In the genomic region with DNA sequence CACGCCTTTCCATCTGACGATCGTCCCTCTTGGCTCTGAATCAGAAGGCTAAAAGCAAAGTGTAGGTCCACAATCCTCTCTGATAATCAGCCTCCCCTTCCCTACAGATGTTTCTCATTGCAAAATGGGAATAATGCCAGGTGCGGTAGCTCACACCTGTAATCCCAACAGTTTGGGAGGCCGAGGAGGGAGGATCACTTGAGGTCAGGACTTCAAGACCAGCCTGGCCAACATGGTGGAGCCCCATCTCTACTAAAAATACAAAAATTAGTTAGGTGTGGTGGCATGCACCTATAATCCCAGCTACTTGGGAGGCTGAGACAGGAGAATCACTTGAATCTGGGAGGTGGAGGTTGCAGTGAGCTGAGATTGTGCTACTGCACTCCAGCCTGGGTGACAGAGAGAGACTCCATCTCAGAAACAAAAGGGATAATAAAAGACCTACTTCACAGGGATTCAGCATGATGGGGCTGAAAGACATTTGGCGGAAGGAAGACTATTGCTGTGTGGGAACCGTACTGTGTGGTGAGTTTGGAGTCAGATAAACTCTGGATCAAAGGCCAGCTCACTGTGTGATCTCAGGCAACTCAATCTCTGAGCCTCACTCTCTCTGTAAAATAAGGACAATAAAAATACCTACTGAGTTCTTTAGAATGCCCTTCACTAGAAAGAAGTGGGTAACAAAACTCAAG, we compare ENCODE assay signal across 7 cellular contexts. TPM values are rescaled to one million over a fixed set of nuclear protein-coding genes. Genes with fewer than 3 reads are reported as not detected.
DNase-seq lines count a peak whose midpoint lies in the region; ATAC-seq, FAIRE-seq and TF ChIP-seq lines count a peak whose summit lies in the region.
"Not testable (repeated sequence)": the region's sequence is repeated elsewhere in the genome, so short reads cannot be mapped to it uniquely, and the experiment has no call there.

No MANE protein-coding gene starts in this region.

- not testable (repeated sequence) for H3K79me2 ChIP-seq in hepatocyte

- not testable (repeated sequence) for H3K4me2 ChIP-seq in hepatocyte

- H3K4me1 Mint-ChIP-seq in Caco-2 (ENCODE audit: low read depth, unreplicated experiment) (peaks cover 28% of the 10 kb centered on the region), activated B cell treated with CpG ODN at 0.5 μM for 24 hours (peaks cover 68% of the 10 kb centered on the region)
- not testable (repeated sequence) for H3K4me1 Mint-ChIP-seq in nephron progenitor cell

- not testable (repeated sequence) for FAIRE-seq in small intestine (lab: Jason Lieb, UNC)

- H3K9me3 ChIP-seq in Caco-2; hepatocyte (ENCODE audit: low read depth); small intestine (ENCODE audit: control insufficient read depth, low read depth); upper lobe of right lung: not testable (repeated sequence)

- not testable (repeated sequence) for H3K9me3 Mint-ChIP-seq in Caco-2 (ENCODE audit: unreplicated experiment); activated B cell treated with CpG ODN at 0.5 μM for 24 hours; nephron progenitor cell

- POLR2A ChIA-PET in Caco-2 (lab: Charles Lee) (interaction anchor here (0.6 to 1.2 kb wide), 2 partner anchors 121 to 519 kb away, joined by 3 to 4 read pairs; partner anchors contain the start of gene ZNFX1), activated B cell treated with CpG ODN at 0.5 μM for 24 hours (lab: Charles Lee) (interaction anchor here (0.6 to 6.6 kb wide), 5 partner anchors 11 to 70 kb away, joined by 3 to 205 read pairs (median 5); partner anchors contain the start of gene SLC9A8)

- intact Hi-C loops in Caco-2 (cut with micrococcal nuclease; ENCODE audit: unreplicated experiment); activated B cell treated with CpG ODN at 0.5 μM for 24 hours (cut with micrococcal nuclease); posterior vena cava (cut with DNase I); upper lobe of right lung (cut with DNase I): not testable (repeated sequence)

- H3K27me3 Mint-ChIP-seq in Caco-2 (ENCODE audit: insufficient read depth, unreplicated experiment); activated B cell treated with CpG ODN at 0.5 μM for 24 hours; nephron progenitor cell (ENCODE audit: low read depth, poor library complexity): not testable (repeated sequence)

- H3K36me3 ChIP-seq in Caco-2 (ENCODE audit: control insufficient read depth, insufficient read depth, low read length); hepatocyte (replicated peaks; ENCODE audit: insufficient read depth, low read depth); small intestine (ENCODE audit: control insufficient read depth in 2 of 2, insufficient read depth in 2 of 2, low read length in 2 of 2); upper lobe of right lung: not testable (repeated sequence)

- H4K20me1 ChIP-seq in hepatocyte (ENCODE audit: insufficient read depth, poor library complexity, severe bottlenecking), result not testable (repeated sequence)

- not testable (repeated sequence) for H3K36me3 Mint-ChIP-seq in Caco-2 (ENCODE audit: insufficient read depth, unreplicated experiment); activated B cell treated with CpG ODN at 0.5 μM for 24 hours (ENCODE audit: low read depth); nephron progenitor cell (ENCODE audit: low read depth)

- not testable (repeated sequence) for H3K27me3 ChIP-seq in Caco-2 (replicated peaks; ENCODE audit: control insufficient read depth, insufficient read depth, low read length); hepatocyte; small intestine (ENCODE audit: control insufficient read depth in 2 of 2, insufficient read depth in 2 of 2, low read length in 2 of 2); upper lobe of right lung

- 78% methylated on average over 7 of the region's 7 CpGs for WGBS in hepatocyte (ENCODE audit: low lambda C conversion rate, missing lambda C conversion rate)
- 41 to 71% (median 51%) methylated on average over 7 of the region's 7 CpGs for WGBS in small intestine, 3 donors

- CTCF ChIA-PET in Caco-2 (lab: Charles Lee), result interaction anchor here (0.6 kb wide), 1 partner anchor 193 kb away, joined by 3 read pairs; no protein-coding TSS in a partner anchor
- CTCF ChIA-PET in activated B cell treated with CpG ODN at 0.5 μM for 24 hours (lab: Charles Lee), result not testable (repeated sequence)

- not testable (repeated sequence) for BruUV-seq in Caco-2 (replicated peaks; lab: Mats Ljungman, UMichigan)

- not testable (repeated sequence) for H3K4me3 Mint-ChIP-seq in Caco-2 (ENCODE audit: unreplicated experiment); activated B cell treated with CpG ODN at 0.5 μM for 24 hours; nephron progenitor cell

- TF ChIP-seq CTCF in Caco-2 (IDR thresholded peaks at IDR 0.05; ENCODE audit: insufficient read depth in 1 of 2, low read depth in 1 of 2, low read length in 1 of 2, severe bottlenecking in 1 of 2, unreplicated experiment in 1 of 2); activated B cell treated with CpG ODN at 0.5 μM for 24 hours (IDR thresholded peaks at IDR 0.05); hepatocyte (IDR thresholded peaks at IDR 0.05; ENCODE audit: poor library complexity); nephron progenitor cell (IDR thresholded peaks at IDR 0.05); upper lobe of right lung (IDR thresholded peaks at IDR 0.05): not testable (repeated sequence)

- peaks cover 36% of the 10 kb centered on the region for H3K4me1 ChIP-seq in Caco-2
- H3K4me1 ChIP-seq in hepatocyte (ENCODE audit: insufficient read depth), result not testable (repeated sequence)
- H3K4me1 ChIP-seq in small intestine (ENCODE audit: control insufficient read depth in 2 of 2, insufficient read depth in 1 of 2, low read depth in 1 of 2, low read length in 1 of 2), result peaks cover 0 to 12% of the 10 kb centered on the region in 2 donors
- H3K4me1 ChIP-seq in upper lobe of right lung, result peaks cover 16% of the 10 kb centered on the region

- H3K4me3 ChIP-seq in Caco-2 (ENCODE audit: low read depth, low read length); hepatocyte; small intestine (ENCODE audit: low read depth in 1 of 2, low read length in 2 of 2); upper lobe of right lung: not testable (repeated sequence)

- H3K27ac ChIP-seq in hepatocyte (peak overlapping the region; percentile 66), small intestine (ENCODE audit: low read depth in 1 of 2, low read length in 1 of 2) (peak overlapping the region in 1 of 2 donors; percentile 21)
- H3K27ac ChIP-seq in upper lobe of right lung, result not testable (repeated sequence)

- DNase-seq in Caco-2 (peak in 1 of 2 experiments; percentile 62), posterior vena cava (ENCODE audit: low spot score) (peak; percentile 34), small intestine (peak; percentile 80), upper lobe of right lung (peak; percentile 3)
- not testable (repeated sequence) for DNase-seq in activated B cell treated with CpG ODN at 0.5 μM for 24 hours; hepatocyte (ENCODE audit: low spot score); nephron progenitor cell

- H2AFZ ChIP-seq in hepatocyte, result not testable (repeated sequence)

- H3K27ac Mint-ChIP-seq in Caco-2 (ENCODE audit: unreplicated experiment) (peak overlapping the region; percentile 33), activated B cell treated with CpG ODN at 0.5 μM for 24 hours (peak overlapping the region; percentile 35), nephron progenitor cell (peak overlapping the region; percentile 33)

- H3K9me2 ChIP-seq in hepatocyte (replicated peaks; ENCODE audit: insufficient read depth), result not testable (repeated sequence)

- ATAC-seq in activated B cell treated with CpG ODN at 0.5 μM for 24 hours (ENCODE audit: low read depth); upper lobe of right lung: not testable (repeated sequence)

RNA-seq across cellular contexts. Expression of gene SLC9A8, which starts 15.9 kb away (rescaled TPM):
- 19.5 and 21.4 TPM in 2 replicates for total RNA-seq in Caco-2 (2022)
- 49.2 and 65.7 TPM in 2 replicates for total RNA-seq in activated B cell treated with CpG ODN at 0.5 μM for 24 hours
- 6.7 and 10.4 TPM in 2 replicates for total RNA-seq in hepatocyte
- 4.9 and 8.2 TPM in 2 replicates for polyA plus RNA-seq in hepatocyte
- 10 to 100 TPM; 10.4 to 11.8 TPM for total RNA-seq in posterior vena cava
- 1 to 10 TPM; 3.5 to 8.3 (median 4.0) TPM for polyA plus RNA-seq in small intestine
- total RNA-seq in upper lobe of right lung, result 15.0 TPM
